ENCODE assay signal across 8 cellular contexts in the genomic region with DNA sequence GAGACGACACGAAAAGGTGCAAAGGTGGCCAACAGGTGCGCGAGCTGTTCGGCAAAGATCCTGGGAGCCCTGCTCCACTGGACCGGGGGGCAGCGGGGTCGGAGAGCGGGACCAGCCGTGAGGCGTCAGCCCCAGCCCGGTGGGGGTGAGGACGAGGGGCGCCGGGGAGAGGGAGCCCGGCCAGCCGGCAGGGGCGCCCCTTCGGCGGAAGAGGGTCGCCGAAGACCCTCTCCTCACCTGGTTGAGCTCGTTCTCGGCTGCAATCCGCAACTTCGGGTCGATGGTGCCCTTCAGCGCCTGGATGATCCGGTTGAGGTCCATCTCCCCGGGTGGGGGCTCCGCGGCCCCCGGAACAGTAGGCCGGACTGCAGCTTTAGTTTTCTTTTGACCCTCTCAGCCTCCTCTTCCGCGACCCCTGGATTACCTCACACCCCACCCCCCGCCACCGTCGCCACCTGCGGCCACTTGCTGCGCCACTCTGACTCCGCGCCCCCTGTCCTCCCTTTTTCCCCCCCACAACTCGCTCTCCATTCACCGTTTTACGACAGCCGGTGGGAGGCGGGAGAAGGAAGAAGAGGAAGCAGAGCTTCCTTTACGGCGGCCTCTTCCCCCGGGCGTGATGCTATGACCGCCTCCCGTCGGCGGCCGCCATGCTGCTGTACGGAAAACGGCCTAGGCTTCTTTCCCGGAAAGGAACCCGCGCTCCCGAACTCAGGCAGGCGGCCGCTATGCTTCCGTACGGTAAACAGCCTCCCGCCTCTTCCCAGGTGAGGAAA. TPM values are rescaled to one million over a fixed set of nuclear protein-coding genes. Genes with fewer than 3 reads are reported as not detected.
A peak's percentile ranks its signal among the peaks of the same experiment; 100 is the strongest.
DNase-seq lines count a peak whose midpoint lies in the region; ATAC-seq and TF ChIP-seq lines count a peak whose summit lies in the region.

Gene IPO8, minus strand, starts transcription at position 543 of the 776 bp plus-strand sequence. Its CDS starts 222 bp downstream, at position 321.

- H3K4me3 Mint-ChIP-seq in IgD-negative memory B cell: peak within 1 kb of the TSS; percentile 90 to 99 (median 98)

- no peaks in the 10 kb centered on the region for H3K36me3 Mint-ChIP-seq in IgD-negative memory B cell

- TF ChIP-seq CTCF in epithelial cell of esophagus (IDR thresholded peaks at IDR 0.05; ENCODE audit: insufficient read depth, low read depth, low read length, missing control alignments) (peak; percentile 2), mucosa of descending colon (IDR thresholded peaks at IDR 0.05) (no peak)

- no peaks in the 10 kb centered on the region for H3K36me3 ChIP-seq in mucosa of descending colon (ENCODE audit: low read depth)

- ATAC-seq in GM21529 (IDR thresholded peaks at IDR 0.05; ENCODE audit: unreplicated experiment): peak; percentile 83
- peak; percentile 99 for ATAC-seq in mucosa of descending colon

- peaks cover 0 to 2% (median 0%) of the 10 kb centered on the region in 3 donors for H3K9me3 Mint-ChIP-seq in IgD-negative memory B cell

- H3K27ac Mint-ChIP-seq in IgD-negative memory B cell: peak within 1 kb of the TSS; percentile 90 to 96 (median 93)

- intact Hi-C loops in mucosa of descending colon (cut with DNase I, micrococcal nuclease): loop anchor here in 1 of 2 donors (10.0 kb wide), 1 partner anchor 59 kb away; the partner anchor contains the start of gene CAPRIN2

- H3K27me3 Mint-ChIP-seq in IgD-negative memory B cell: peaks cover 2% of the 10 kb centered on the region

- H3K4me1 ChIP-seq in mucosa of descending colon (ENCODE audit: low read depth): no peaks in the 10 kb centered on the region

- peaks cover 24 to 37% (median 29%) of the 10 kb centered on the region in 3 donors for H3K4me1 Mint-ChIP-seq in IgD-negative memory B cell

- DNase-seq in DMS153 treated with DMSO at 0.1 percent for 48 hours (lab: John Stamatoyannopoulos, UW; ENCODE audit: unreplicated experiment) (peak; percentile 87), OCI-M1 (lab: John Stamatoyannopoulos, UW) (peak; percentile 94), activated T-cell treated with anti-CD3 and anti-CD28 coated beads for 4 hours (peak; percentile 82), epithelial cell of esophagus (ENCODE audit: low read depth) (peak; percentile 95), mucosa of descending colon (peak; percentile 95 to 96 (median 96))
- DNase-seq in stimulated activated CD8-positive, alpha-beta memory T cell treated with anti-CD3 and anti-CD28 coated beads, Interleukin-4, amount 100 ng/mL, for 4 hours (ENCODE audit: low read depth in 2 of 2, low spot score in 1 of 2): peak; percentile 62 to 80

- peak within 1 kb of the TSS; percentile 95 for H3K4me3 ChIP-seq in epithelial cell of esophagus (ENCODE audit: low read length)
- H3K4me3 ChIP-seq in mucosa of descending colon: peak within 1 kb of the TSS; percentile 86

- H3K9me3 ChIP-seq in mucosa of descending colon: no peaks in the 10 kb centered on the region

RNA-seq across cellular contexts. Expression of gene IPO8, which starts in this region (rescaled TPM):
- 11.3 TPM for polyA plus RNA-seq in IgD-negative memory B cell
- total RNA-seq in mucosa of descending colon: 10 to 100 TPM; 62.2 to 72.3 (median 63.7) TPM

Comparison
In these comparisons a context has a peak if more than half of its experiments do, and no peak if none do; other contexts are left out.
1. Peak in every context shown above with its lines: DNase-seq, ATAC-seq and H3K4me3 ChIP-seq.